ENCODE assay signal across 19 cellular contexts in genomic region chr15:90599116-90599515, GRCh38.
A peak's percentile ranks its signal among the peaks of the same experiment; 100 is the strongest.
DNase-seq lines count a peak whose midpoint lies in the region; ATAC-seq, FAIRE-seq and TF ChIP-seq lines count a peak whose summit lies in the region.
"Had no signal": no experiment of that assay in that cellular context is flagged by ENCODE, and none has a peak within 500 bp of the region (broad histone marks: within the 10 kb centered on the region; RNA-seq: fewer than 3 reads in every experiment).

No MANE protein-coding gene starts in this region.

- H4K20me1 ChIP-seq in GM12878 (ENCODE audit: control insufficient read depth, insufficient read depth), result no peaks in the 10 kb centered on the region
- H4K20me1 ChIP-seq in GM23338 (replicated peaks; ENCODE audit: insufficient read depth), result no peaks in the 10 kb centered on the region; the same call in 1 of the 2 replicates

- no peak for TF ChIP-seq RAD21 in GM12878 (IDR thresholded peaks at IDR 0.05; ENCODE audit: insufficient read depth, low read depth, low read length)

- H3K27ac Mint-ChIP-seq in activated CD4-positive, alpha-beta T cell treated with anti-CD3 and anti-CD28 coated beads, Interleukin-2, amount 10 ng/mL, durations not matched to agents 24 days and 14 days, result peak overlapping the region; percentile 89
- H3K27ac Mint-ChIP-seq in T-cell (peak overlapping the region; percentile 100), GM23338 (no peak overlapping the region)
- H3K27ac Mint-ChIP-seq in stimulated activated effector memory CD8-positive, alpha-beta T cell treated with anti-CD3 and anti-CD28 coated beads, Interleukin-12 subunit alpha, Interleukin-12 subunit beta, amount 100 ng/mL, for 72 hours, result peak overlapping the region; percentile 89
- H3K27ac Mint-ChIP-seq: WTC11 had no signal

- in situ Hi-C loops in GM12878 (cut with MboI), result no loop called here

- peak overlapping the region; percentile 9 for H3K4me3 Mint-ChIP-seq in activated CD4-positive, alpha-beta T cell treated with anti-CD3 and anti-CD28 coated beads, Interleukin-2, amount 10 ng/mL, durations not matched to agents 24 days and 14 days
- peak overlapping the region in 1 of 3 donors; percentile 64 for H3K4me3 Mint-ChIP-seq in T-cell
- no peak overlapping the region for H3K4me3 Mint-ChIP-seq in stimulated activated effector memory CD8-positive, alpha-beta T cell treated with anti-CD3 and anti-CD28 coated beads, Interleukin-12 subunit alpha, Interleukin-12 subunit beta, amount 100 ng/mL, for 72 hours
- no peak overlapping the region for H3K4me3 Mint-ChIP-seq in GM23338
- H3K4me3 Mint-ChIP-seq: CD14-positive monocyte, WTC11 had no signal

- H3K9me2 ChIP-seq in GM23338 (ENCODE audit: insufficient read depth), result no peaks in the 10 kb centered on the region

- RAD21 ChIA-PET in GM12878 (lab: Charles Lee; ENCODE audit: unreplicated experiment), result interaction anchor here (0.8 to 2.8 kb wide), 8 partner anchors 42 to 281 kb away, joined by 3 to 16 read pairs (median 4); no protein-coding TSS in a partner anchor

- 73% methylated on average over 4 of the region's 4 CpGs for WGBS in GM12878 (ENCODE audit: insufficient coverage, insufficient replicate concordance, low lambda C conversion rate, missing lambda C conversion rate)

- no TSS peak for BruUV-seq in GM12878 (replicated peaks; lab: Mats Ljungman, UMichigan)

- H2AFZ ChIP-seq in GM12878 (ENCODE audit: control insufficient read depth, low read depth, low read length) (no peak overlapping the region), GM23338 (no peak overlapping the region)

- TF ChIP-seq EP300 in GM12878 (IDR thresholded peaks at IDR 0.05; ENCODE audit: borderline replicate concordance in 1 of 2, control insufficient read depth in 1 of 2, low read depth in 2 of 2, low read length in 2 of 2), result no peak

- SMC1A ChIA-PET in GM12878 (lab: Charles Lee; ENCODE audit: uncharacterized antibody, unreplicated experiment), result interaction anchor here (0.6 to 2.6 kb wide), 16 partner anchors 15 to 291 kb away, joined by 3 to 12 read pairs (median 4); no protein-coding TSS in a partner anchor

- no peaks in the 10 kb centered on the region for H3F3A ChIP-seq in GM23338 (replicated peaks; ENCODE audit: low read depth)

- peaks cover 0 to 7% of the 10 kb centered on the region in 2 experiments; a peak in 2 of 4 replicates for H3K36me3 ChIP-seq in GM12878 (ENCODE audit: control insufficient read depth in 2 of 2, insufficient read depth in 2 of 2, low read length in 1 of 2)
- no peaks in the 10 kb centered on the region for H3K36me3 ChIP-seq in GM23338 (ENCODE audit: insufficient read depth)
- H3K36me3 ChIP-seq: prostate gland had no signal

- no peak for DNase-seq in activated CD4-positive, alpha-beta T cell treated with anti-CD3 and anti-CD28 coated beads, Interleukin-2, amount 10 ng/mL, durations not matched to agents 24 days and 14 days
- no peak for DNase-seq in activated CD4-positive, alpha-beta T cell treated with anti-CD3 and anti-CD28 coated beads for 48 hours
- no peak for DNase-seq in T-cell
- no peak for DNase-seq in GM12878 (ENCODE audit: low read depth, low spot score)
- DNase-seq in stimulated activated effector memory CD8-positive, alpha-beta T cell treated with anti-CD3 and anti-CD28 coated beads, Interleukin-12 subunit alpha, Interleukin-12 subunit beta, amount 100 ng/mL, for 72 hours (ENCODE audit: low spot score in 2 of 2), result no peak
- no peak for DNase-seq in NCI-H82 treated with DMSO at 0.1 percent for 48 hours (lab: John Stamatoyannopoulos, UW; ENCODE audit: unreplicated experiment)
- no peak for DNase-seq in GM23338 (ENCODE audit: low spot score)
- no peak for DNase-seq in SW480 (ENCODE audit: low spot score)
- DNase-seq: gastrocnemius medialis, NCI-H2107, NCI-H748 treated with DMSO at 0.1 percent for 48 hours had no signal

- H3K4me1 ChIP-seq in GM12878 (ENCODE audit: control insufficient read depth, insufficient read depth, low read length) (peaks cover 44% of the 10 kb centered on the region), GM23338 (ENCODE audit: insufficient read depth) (peaks cover 11% of the 10 kb centered on the region)

- H3K4me2 ChIP-seq in GM12878 (ENCODE audit: control insufficient read depth, insufficient read depth), result no peak overlapping the region
- H3K4me2 ChIP-seq in GM23338, result no peak overlapping the region

- peaks cover 52% of the 10 kb centered on the region for H3K36me3 Mint-ChIP-seq in activated CD4-positive, alpha-beta T cell treated with anti-CD3 and anti-CD28 coated beads, Interleukin-2, amount 10 ng/mL, durations not matched to agents 24 days and 14 days (ENCODE audit: low read depth)
- H3K36me3 Mint-ChIP-seq in T-cell (peaks cover 37% of the 10 kb centered on the region), GM23338 (ENCODE audit: low read depth) (no peaks in the 10 kb centered on the region; the same call in 2 of the 3 replicates)
- peaks cover 34% of the 10 kb centered on the region for H3K36me3 Mint-ChIP-seq in stimulated activated effector memory CD8-positive, alpha-beta T cell treated with anti-CD3 and anti-CD28 coated beads, Interleukin-12 subunit alpha, Interleukin-12 subunit beta, amount 100 ng/mL, for 72 hours
- H3K36me3 Mint-ChIP-seq: WTC11 had no signal

- H3K27me3 ChIP-seq in GM12878 (replicated peaks in 1 of 2; ENCODE audit: control insufficient read depth in 2 of 2, insufficient read depth in 2 of 2, low read length in 1 of 2) (no peaks in the 10 kb centered on the region), GM23338 (ENCODE audit: insufficient read depth) (no peaks in the 10 kb centered on the region)
- H3K27me3 ChIP-seq: gastrocnemius medialis had no signal

- H3K9me3 Mint-ChIP-seq in activated CD4-positive, alpha-beta T cell treated with anti-CD3 and anti-CD28 coated beads, Interleukin-2, amount 10 ng/mL, durations not matched to agents 24 days and 14 days, result no peaks in the 10 kb centered on the region
- no peaks in the 10 kb centered on the region for H3K9me3 Mint-ChIP-seq in T-cell
- H3K9me3 Mint-ChIP-seq in stimulated activated effector memory CD8-positive, alpha-beta T cell treated with anti-CD3 and anti-CD28 coated beads, Interleukin-12 subunit alpha, Interleukin-12 subunit beta, amount 100 ng/mL, for 72 hours, result no peaks in the 10 kb centered on the region
- no peaks in the 10 kb centered on the region for H3K9me3 Mint-ChIP-seq in GM23338
- H3K9me3 Mint-ChIP-seq: CD14-positive monocyte, WTC11 had no signal

- no peak for TF ChIP-seq CTCF in GM12878 (IDR thresholded peaks at IDR 0.05 in 2 of 3, conservative IDR thresholded peaks at IDR 0.05 in 1 of 3; ENCODE audit: control insufficient read depth in 2 of 3, extremely low read depth in 1 of 3, insufficient read depth in 1 of 3, low read depth in 3 of 3, low read length in 3 of 3)
- no peak for TF ChIP-seq CTCF in GM23338 (conservative IDR thresholded peaks at IDR 0.05; ENCODE audit: low read depth in 2 of 2)

- no peaks in the 10 kb centered on the region for H3K27me3 Mint-ChIP-seq in activated CD4-positive, alpha-beta T cell treated with anti-CD3 and anti-CD28 coated beads, Interleukin-2, amount 10 ng/mL, durations not matched to agents 24 days and 14 days
- H3K27me3 Mint-ChIP-seq in T-cell (no peaks in the 10 kb centered on the region), GM23338 (ENCODE audit: insufficient read depth, low read depth, poor library complexity) (peaks cover 7% of the 10 kb centered on the region)

- POLR2A ChIA-PET in T-cell (lab: Charles Lee), result interaction anchor here in 1 of 2 donors (1.1 kb wide), 1 partner anchor 33 kb away, joined by 3 read pairs; no protein-coding TSS in a partner anchor
- POLR2A ChIA-PET in GM12878 (lab: Charles Lee), result interaction anchor here (0.7 kb wide), 1 partner anchor 289 kb away, joined by 3 read pairs; no protein-coding TSS in a partner anchor

- intact Hi-C loops in activated CD4-positive, alpha-beta T cell treated with anti-CD3 and anti-CD28 coated beads, Interleukin-2, amount 10 ng/mL, durations not matched to agents 24 days and 14 days (cut with micrococcal nuclease), result loop anchor here (10.0 kb wide), 1 partner anchor 274 kb away; no protein-coding TSS in a partner anchor
- intact Hi-C loops in GM12878 (cut with micrococcal nuclease; ENCODE audit: unreplicated experiment), result loop anchor here (5.0 kb wide), 4 partner anchors 37 to 277 kb away; no protein-coding TSS in a partner anchor

- no peaks in the 10 kb centered on the region; the same call in 2 of the 3 replicates for H3K9me3 ChIP-seq in GM12878 (replicated peaks; ENCODE audit: control insufficient read depth, insufficient read depth, low read length)
- H3K9me3 ChIP-seq: gastrocnemius medialis, prostate gland had no signal

- H3K9ac ChIP-seq in GM12878 (ENCODE audit: control insufficient read depth, insufficient read depth, low read length), result no peak overlapping the region

- H3K27ac ChIP-seq in GM12878 (ENCODE audit: control insufficient read depth, insufficient read depth), result peak overlapping the region; percentile 82
- no peak overlapping the region for H3K27ac ChIP-seq in GM23338 (ENCODE audit: low read depth)
- H3K27ac ChIP-seq: epithelial cell of prostate had no signal

- ATAC-seq in T-cell (replicated peaks in 1 of 4) (no peak), GM12878 (no peak), GM23338 (no peak)
- no peak for ATAC-seq in stimulated activated effector memory CD8-positive, alpha-beta T cell treated with anti-CD3 and anti-CD28 coated beads, Interleukin-12 subunit alpha, Interleukin-12 subunit beta, amount 100 ng/mL, for 72 hours

- peaks cover 65% of the 10 kb centered on the region for H3K4me1 Mint-ChIP-seq in activated CD4-positive, alpha-beta T cell treated with anti-CD3 and anti-CD28 coated beads, Interleukin-2, amount 10 ng/mL, durations not matched to agents 24 days and 14 days
- H3K4me1 Mint-ChIP-seq in T-cell, result peaks cover 81 to 84% (median 82%) of the 10 kb centered on the region in 3 donors
- peaks cover 47% of the 10 kb centered on the region for H3K4me1 Mint-ChIP-seq in stimulated activated effector memory CD8-positive, alpha-beta T cell treated with anti-CD3 and anti-CD28 coated beads, Interleukin-12 subunit alpha, Interleukin-12 subunit beta, amount 100 ng/mL, for 72 hours
- peaks cover 16% of the 10 kb centered on the region for H3K4me1 Mint-ChIP-seq in GM23338

- CTCF ChIA-PET in T-cell (lab: Charles Lee) (interaction anchor here in 1 of 2 donors (0.6 kb wide), 1 partner anchor 33 kb away, joined by 5 read pairs; no protein-coding TSS in a partner anchor), GM12878 (lab: Yijun Ruan, JAX) (interaction anchor here (0.9 to 2.1 kb wide), 19 partner anchors 15 to 295 kb away, joined by 3 to 14 read pairs (median 4); no protein-coding TSS in a partner anchor)

- H3K4me3 ChIP-seq in GM12878, result no peak overlapping the region
- H3K4me3 ChIP-seq in GM23338, result no peak overlapping the region
- H3K4me3 ChIP-seq: lung, prostate gland had no signal

- H3K79me2 ChIP-seq in GM12878 (ENCODE audit: control insufficient read depth, insufficient read depth, low read length) (peaks cover 4% of the 10 kb centered on the region), GM23338 (replicated peaks; ENCODE audit: insufficient read depth) (no peaks in the 10 kb centered on the region)

- no peak for FAIRE-seq in GM12878 (lab: Jason Lieb, UNC)
- FAIRE-seq: astrocyte, RCC 7860, urothelium cell line had no signal

- TF ChIP-seq POLR2A in GM12878 (IDR thresholded peaks at IDR 0.05; ENCODE audit: low read depth, low read length), result no peak

TF ChIP-seq in GM12878, 131 proteins besides CTCF, POLR2A, EP300 and RAD21 (continues in another document):
- TF ChIP-seq IKZF2 (IDR thresholded peaks at IDR 0.05), result no peak

TF ChIP-seq in GM23338, 12 proteins besides CTCF, POLR2A, EP300 and RAD21 (continues in another document):
- no peak for TF ChIP-seq POLR2AphosphoS5 (IDR thresholded peaks at IDR 0.05; ENCODE audit: low read depth)
